1 cellular context compared by ENCODE assay signal in the genomic region with DNA sequence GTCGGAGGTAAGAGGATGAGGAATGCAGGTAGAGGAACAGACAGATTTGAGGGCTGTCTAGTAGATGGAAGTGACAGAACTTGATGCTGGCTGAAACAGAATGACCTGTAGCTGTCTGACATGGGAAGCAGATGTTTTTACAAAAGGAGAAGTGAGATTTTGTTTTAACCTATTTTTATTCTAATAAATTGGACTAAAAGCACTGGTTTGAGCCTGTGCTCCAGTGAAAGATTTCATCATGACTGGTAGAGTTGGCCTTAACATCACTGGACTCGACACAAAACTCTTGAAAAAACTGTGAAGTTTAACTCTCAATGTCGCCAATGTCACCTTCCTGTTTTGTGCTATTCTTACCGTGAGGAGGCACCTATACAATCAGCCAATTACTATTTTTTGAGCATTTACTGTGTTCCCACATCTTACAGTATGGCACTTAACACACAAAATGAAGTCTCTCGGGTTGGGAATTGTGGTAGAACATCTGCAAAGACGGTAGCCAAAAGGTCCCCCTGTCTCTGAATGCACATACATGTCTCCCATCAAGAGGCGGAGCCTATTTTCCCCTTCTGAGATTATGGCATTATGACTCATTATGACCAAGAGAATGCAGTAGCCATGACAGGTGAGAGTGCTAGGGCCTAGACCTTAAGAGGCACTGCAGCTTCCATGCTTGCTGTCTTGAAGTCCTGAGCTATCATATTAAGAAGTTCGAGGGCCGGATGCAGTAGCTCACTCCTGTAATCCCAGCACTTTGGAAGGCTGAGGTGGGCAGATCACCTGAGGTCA.
TF ChIP-seq lines count a peak whose summit lies in the region.

No MANE protein-coding gene starts in this region.

TF ChIP-seq in GM12878, 131 proteins besides CTCF, POLR2A, EP300 and RAD21 (continued from another document):
- TF ChIP-seq MAX (IDR thresholded peaks at IDR 0.05; ENCODE audit: low read depth, low read length) (no peak), TAF1 (IDR thresholded peaks at IDR 0.05; ENCODE audit: borderline replicate concordance, low read depth, low read length) (no peak), E2F8 (IDR thresholded peaks at IDR 0.05; ENCODE audit: low read depth, partially characterized antibody) (no peak), IRF5 (IDR thresholded peaks at IDR 0.05; ENCODE audit: borderline replicate concordance) (no peak), BACH1 (IDR thresholded peaks at IDR 0.05; ENCODE audit: borderline replicate concordance) (no peak), SMC3 (IDR thresholded peaks at IDR 0.05; ENCODE audit: borderline replicate concordance, low read length) (no peak), SREBF2 (IDR thresholded peaks at IDR 0.05; ENCODE audit: low read length) (no peak), ZNF207 (IDR thresholded peaks at IDR 0.05; ENCODE audit: borderline replicate concordance) (no peak; the same call in 1 of the 2 replicates), SIX5 (IDR thresholded peaks at IDR 0.05; ENCODE audit: low read depth, low read length, severe bottlenecking) (no peak), SUPT20H (IDR thresholded peaks at IDR 0.05; ENCODE audit: borderline replicate concordance, control insufficient read depth, low read depth, low read length) (no peak), YBX1 (IDR thresholded peaks at IDR 0.05) (no peak), MYB (IDR thresholded peaks at IDR 0.05; ENCODE audit: borderline replicate concordance, low read depth, low read length) (no peak), MXI1 (IDR thresholded peaks at IDR 0.05; ENCODE audit: low read depth, low read length) (no peak), HCFC1 (IDR thresholded peaks at IDR 0.05; ENCODE audit: low read length) (no peak), MYC (IDR thresholded peaks at IDR 0.05; ENCODE audit: insufficient read depth, insufficient read length, insufficient replicate concordance, low read length, severe bottlenecking) (no peak), NKRF (conservative IDR thresholded peaks at IDR 0.05) (no peak), SMAD1 (IDR thresholded peaks at IDR 0.05; ENCODE audit: low read depth, partially characterized antibody) (no peak), CREB1 (IDR thresholded peaks at IDR 0.05; ENCODE audit: low read depth) (peak; percentile 36; the same call in 1 of the 2 replicates), POLR2AphosphoS5 (IDR thresholded peaks at IDR 0.05; ENCODE audit: low read length) (no peak), HDGF (IDR thresholded peaks at IDR 0.05) (no peak; the same call in 1 of the 2 replicates), BCL11A (IDR thresholded peaks at IDR 0.05; ENCODE audit: low read depth, low read length) (peak; percentile 15; the same call in 1 of the 2 replicates), KLF5 (IDR thresholded peaks at IDR 0.05; ENCODE audit: partially characterized antibody) (peak; percentile 47), CREM (IDR thresholded peaks at IDR 0.05; ENCODE audit: low read depth) (peak; percentile 39; the same call in 1 of the 2 replicates), NFIC (IDR thresholded peaks at IDR 0.05; ENCODE audit: low read depth, low read length) (peak; percentile 71), BMI1 (IDR thresholded peaks at IDR 0.05; ENCODE audit: borderline replicate concordance) (no peak), CBX3 (IDR thresholded peaks at IDR 0.05; ENCODE audit: borderline replicate concordance, low read depth) (no peak)
- TF ChIP-seq, protein P1, sequence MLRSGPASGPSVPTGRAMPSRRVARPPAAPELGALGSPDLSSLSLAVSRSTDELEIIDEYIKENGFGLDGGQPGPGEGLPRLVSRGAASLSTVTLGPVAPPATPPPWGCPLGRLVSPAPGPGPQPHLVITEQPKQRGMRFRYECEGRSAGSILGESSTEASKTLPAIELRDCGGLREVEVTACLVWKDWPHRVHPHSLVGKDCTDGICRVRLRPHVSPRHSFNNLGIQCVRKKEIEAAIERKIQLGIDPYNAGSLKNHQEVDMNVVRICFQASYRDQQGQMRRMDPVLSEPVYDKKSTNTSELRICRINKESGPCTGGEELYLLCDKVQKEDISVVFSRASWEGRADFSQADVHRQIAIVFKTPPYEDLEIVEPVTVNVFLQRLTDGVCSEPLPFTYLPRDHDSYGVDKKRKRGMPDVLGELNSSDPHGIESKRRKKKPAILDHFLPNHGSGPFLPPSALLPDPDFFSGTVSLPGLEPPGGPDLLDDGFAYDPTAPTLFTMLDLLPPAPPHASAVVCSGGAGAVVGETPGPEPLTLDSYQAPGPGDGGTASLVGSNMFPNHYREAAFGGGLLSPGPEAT (IDR thresholded peaks at IDR 0.05; ENCODE audit: low read depth), result no peak
- TF ChIP-seq, protein P2, sequence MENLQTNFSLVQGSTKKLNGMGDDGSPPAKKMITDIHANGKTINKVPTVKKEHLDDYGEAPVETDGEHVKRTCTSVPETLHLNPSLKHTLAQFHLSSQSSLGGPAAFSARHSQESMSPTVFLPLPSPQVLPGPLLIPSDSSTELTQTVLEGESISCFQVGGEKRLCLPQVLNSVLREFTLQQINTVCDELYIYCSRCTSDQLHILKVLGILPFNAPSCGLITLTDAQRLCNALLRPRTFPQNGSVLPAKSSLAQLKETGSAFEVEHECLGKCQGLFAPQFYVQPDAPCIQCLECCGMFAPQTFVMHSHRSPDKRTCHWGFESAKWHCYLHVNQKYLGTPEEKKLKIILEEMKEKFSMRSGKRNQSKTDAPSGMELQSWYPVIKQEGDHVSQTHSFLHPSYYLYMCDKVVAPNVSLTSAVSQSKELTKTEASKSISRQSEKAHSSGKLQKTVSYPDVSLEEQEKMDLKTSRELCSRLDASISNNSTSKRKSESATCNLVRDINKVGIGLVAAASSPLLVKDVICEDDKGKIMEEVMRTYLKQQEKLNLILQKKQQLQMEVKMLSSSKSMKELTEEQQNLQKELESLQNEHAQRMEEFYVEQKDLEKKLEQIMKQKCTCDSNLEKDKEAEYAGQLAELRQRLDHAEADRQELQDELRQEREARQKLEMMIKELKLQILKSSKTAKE (IDR thresholded peaks at IDR 0.05; ENCODE audit: low read depth, poor library complexity, severe bottlenecking), result peak; percentile 43
